Comparison of ENCODE assay signal across 9 cellular contexts in the genomic region with DNA sequence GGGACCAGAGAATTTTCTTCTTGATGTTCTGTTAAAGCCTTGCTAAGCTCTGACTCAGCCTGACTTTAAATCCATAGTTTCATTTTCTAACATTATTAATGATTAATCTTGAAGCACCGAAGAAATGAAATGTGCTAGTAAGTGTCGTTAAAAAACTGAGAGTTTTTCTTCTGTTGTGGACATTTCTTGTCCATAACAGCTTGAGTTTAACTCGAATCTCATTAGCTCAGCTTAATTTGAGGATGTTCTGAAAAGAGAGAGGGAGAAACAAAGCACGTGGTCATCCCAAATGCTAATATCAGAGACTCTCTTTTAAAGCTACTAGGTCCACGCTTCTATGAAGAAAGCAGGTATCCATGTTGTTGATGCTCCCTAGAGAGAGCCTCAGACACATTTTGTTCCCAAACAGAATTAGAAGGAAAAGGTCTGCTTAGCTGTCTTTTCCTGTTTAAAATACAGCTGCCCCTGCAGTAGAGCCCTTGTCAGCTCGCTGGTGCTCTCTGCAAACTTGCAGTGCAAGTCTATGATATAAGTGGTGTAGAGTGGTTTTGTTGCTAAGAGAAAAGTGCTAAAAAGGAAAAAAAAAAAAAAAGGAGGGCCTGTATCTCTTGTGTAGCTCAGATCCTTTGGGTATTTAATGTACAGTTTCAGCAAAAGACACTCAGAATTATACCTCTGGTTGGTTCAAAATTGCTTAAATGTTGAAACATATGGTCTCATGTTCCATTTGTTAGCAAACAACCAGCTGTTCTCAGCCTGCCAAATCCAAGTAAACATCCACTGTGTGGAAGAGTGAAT.
DNase-seq lines count a peak whose midpoint lies in the region; ATAC-seq and TF ChIP-seq lines count a peak whose summit lies in the region.
"Had no signal": no experiment of that assay in that cellular context is flagged by ENCODE, and none has a peak within 500 bp of the region (broad histone marks: within the 10 kb centered on the region; RNA-seq: fewer than 3 reads in every experiment).

No MANE protein-coding gene starts in this region.

- peak; percentile 56 to 67 for ATAC-seq in gastrocnemius medialis
- ATAC-seq: stimulated activated effector memory CD8-positive, alpha-beta T cell treated with anti-CD3 and anti-CD28 coated beads, Interleukin-12 subunit alpha, Interleukin-12 subunit beta, amount 100 ng/mL, for 72 hours had no signal

- in situ Hi-C loops in gastrocnemius medialis (cut with MboI; ENCODE audit: low sequenced_read_pairs in 4 of 4) = no loop called here

- peak; percentile 41 for DNase-seq in HT-29 (ENCODE audit: low spot score)
- peak; percentile 69 for DNase-seq in adipocyte (ENCODE audit: low read depth)
- no peak for DNase-seq in right atrium auricular region (ENCODE audit: low spot score)
- DNase-seq in gastrocnemius medialis = no peak
- no peak for DNase-seq in NCI-H2196 (lab: John Stamatoyannopoulos, UW; ENCODE audit: unreplicated experiment)
- no peak for DNase-seq in activated gamma-delta T cell treated with Interleukin-2 at 50 U/mL for 16 hours
- no peak for DNase-seq in lower leg skin (ENCODE audit: low spot score in 2 of 2)
- no peak for DNase-seq in stimulated activated CD4-positive, alpha-beta T cell treated with anti-CD3 and anti-CD28 coated beads, Interleukin-4, amount 100 ng/mL, for 1 hour

- H3K27ac ChIP-seq in right atrium auricular region (peak overlapping the region; percentile 31 to 55), gastrocnemius medialis (peak overlapping the region; percentile 9 to 67 (median 44))

- H3K4me1 ChIP-seq in adipocyte (ENCODE audit: control insufficient read depth, insufficient read depth, low read length) (peaks cover 24% of the 10 kb centered on the region), right atrium auricular region (peaks cover 0 to 21% of the 10 kb centered on the region in 2 donors), gastrocnemius medialis (peaks cover 0 to 15% of the 10 kb centered on the region in 2 donors)

- intact Hi-C loops in gastrocnemius medialis (cut with DNase I; ENCODE audit: low total_unique reads) = loop anchor here (5.0 kb wide), 1 partner anchor 201 kb away; no protein-coding TSS in a partner anchor
- intact Hi-C loops in lower leg skin (cut with DNase I; ENCODE audit: low total_unique reads) = no loop called here

- 53 to 72% methylated on average over 6 of the region's 6 CpGs for WGBS in lower leg skin, 2 donors

- H3K36me3 ChIP-seq in adipocyte (ENCODE audit: control insufficient read depth, insufficient read depth, low read length, severe bottlenecking) (no peaks in the 10 kb centered on the region), right atrium auricular region (no peaks in the 10 kb centered on the region), gastrocnemius medialis (no peaks in the 10 kb centered on the region)

- H3K4me3 ChIP-seq in adipocyte (ENCODE audit: low read length) = peak overlapping the region; percentile 66
- H3K4me3 ChIP-seq in right atrium auricular region = peak overlapping the region in 1 of 2 donors; percentile 12
- peak overlapping the region in 2 of 4 donors; percentile 12 to 14 for H3K4me3 ChIP-seq in gastrocnemius medialis
- no peak overlapping the region for H3K4me3 ChIP-seq in lower leg skin (ENCODE audit: low read depth, poor library complexity, severe bottlenecking)

- peak overlapping the region; percentile 45 for H3K9ac ChIP-seq in adipocyte (ENCODE audit: low read length)

- H3K9me3 ChIP-seq in adipocyte (ENCODE audit: control insufficient read depth, low read length) = no peaks in the 10 kb centered on the region
- H3K9me3 ChIP-seq in right atrium auricular region = no peaks in the 10 kb centered on the region
- no peaks in the 10 kb centered on the region for H3K9me3 ChIP-seq in gastrocnemius medialis

- no peak for TF ChIP-seq CTCF in right atrium auricular region (IDR thresholded peaks at IDR 0.05)
- TF ChIP-seq CTCF in gastrocnemius medialis (IDR thresholded peaks at IDR 0.05 in 4 of 5, conservative IDR thresholded peaks at IDR 0.05 in 1 of 5) = no peak
- TF ChIP-seq CTCF in lower leg skin (IDR thresholded peaks at IDR 0.05) = no peak

- no peak for TF ChIP-seq POLR2A in gastrocnemius medialis (IDR thresholded peaks at IDR 0.05)
- no peak for TF ChIP-seq POLR2A in lower leg skin (IDR thresholded peaks at IDR 0.05)

- H3K27me3 ChIP-seq in adipocyte (replicated peaks; ENCODE audit: control insufficient read depth, insufficient read depth, low read length) (no peaks in the 10 kb centered on the region), right atrium auricular region (no peaks in the 10 kb centered on the region), gastrocnemius medialis (no peaks in the 10 kb centered on the region)

Comparison
In these comparisons a context has a peak if more than half of its experiments do, and no peak if none do; other contexts are left out.
1. DNase-seq: peak in HT-29 (single experiment) and adipocyte (single experiment); none in right atrium auricular region (single experiment), gastrocnemius medialis (0 of 2), NCI-H2196 (single experiment), activated gamma-delta T cell treated with Interleukin-2 at 50 U/mL for 16 hours (single experiment), lower leg skin (0 of 2) and stimulated activated CD4-positive, alpha-beta T cell treated with anti-CD3 and anti-CD28 coated beads, Interleukin-4, amount 100 ng/mL, for 1 hour (single experiment).